ENCODE assay signal across 22 cellular contexts in genomic region chr6:39215640-39216158, GRCh38. TPM values are rescaled to one million over a fixed set of nuclear protein-coding genes. Genes with fewer than 3 reads are reported as not detected.
DNase-seq lines count a peak whose midpoint lies in the region; TF ChIP-seq lines count a peak whose summit lies in the region.
"Had no signal": no experiment of that assay in that cellular context is flagged by ENCODE, and none has a peak within 500 bp of the region (broad histone marks: within the 10 kb centered on the region; RNA-seq: fewer than 3 reads in every experiment).

No MANE protein-coding gene starts in this region.

- peak overlapping the region; percentile 6 for H2BK5ac ChIP-seq in neuronal stem cell (ENCODE audit: low read length)

- H3K4me3 Mint-ChIP-seq in Calu3 (ENCODE audit: low read depth, unreplicated experiment) = peak overlapping the region; percentile 46
- H3K4me3 Mint-ChIP-seq: activated CD4-positive, alpha-beta memory T cell treated with anti-CD3 and anti-CD28 coated beads, Interleukin-2, amount 10 ng/mL, durations not matched to agents 7 days and 5 days; CD4-positive, CD25-positive, alpha-beta regulatory T cell; GM23338 had no signal

- no peak overlapping the region for H3K4me3 ChIP-seq in colonic mucosa
- no peak overlapping the region for H3K4me3 ChIP-seq in neuronal stem cell (ENCODE audit: low read length in 2 of 2)
- H3K4me3 ChIP-seq: breast epithelium, esophagus squamous epithelium, GM23338, Peyer's patch, SJCRH30, suprapubic skin, vagina had no signal

- TF ChIP-seq CTCF in 22Rv1 (IDR thresholded peaks at IDR 0.05) = no peak
- TF ChIP-seq CTCF in Calu3 (IDR thresholded peaks at IDR 0.05; ENCODE audit: unreplicated experiment) = no peak
- no peak for TF ChIP-seq CTCF in colonic mucosa (IDR thresholded peaks at IDR 0.05)

- no peak overlapping the region for H2BK120ac ChIP-seq in neuronal stem cell (ENCODE audit: low read depth, low read length)

- no peak overlapping the region for H2AK5ac ChIP-seq in neuronal stem cell (ENCODE audit: low read depth, low read length)

- peaks cover 93% of the 10 kb centered on the region for H3K4me1 Mint-ChIP-seq in Calu3 (ENCODE audit: low read depth, unreplicated experiment)

- no peak overlapping the region for H4K8ac ChIP-seq in neuronal stem cell (ENCODE audit: low read depth, low read length)

- H2AFZ ChIP-seq in neuronal stem cell (ENCODE audit: low read length) = no peak overlapping the region
- H2AFZ ChIP-seq: GM23338 had no signal

- intact Hi-C loops in Calu3 (cut with micrococcal nuclease; ENCODE audit: unreplicated experiment) (no loop called here), colonic mucosa (cut with DNase I) (no loop called here)

- H3K9me3 ChIP-seq in colonic mucosa = no peaks in the 10 kb centered on the region
- H3K9me3 ChIP-seq in neuronal stem cell (replicated peaks in 1 of 2; ENCODE audit: control insufficient read depth in 2 of 2, insufficient read depth in 1 of 2, low read depth in 1 of 2, low read length in 2 of 2) = no peaks in the 10 kb centered on the region
- H3K9me3 ChIP-seq: breast epithelium, esophagus squamous epithelium, Peyer's patch, SJCRH30, suprapubic skin, vagina had no signal

- no TSS peak for BruUV-seq in Calu3 (replicated peaks; lab: Mats Ljungman, UMichigan)

- H3K79me1 ChIP-seq in neuronal stem cell (ENCODE audit: low read depth, low read length) = peaks cover 7% of the 10 kb centered on the region

- H3K23ac ChIP-seq in neuronal stem cell (ENCODE audit: low read depth, low read length, poor library complexity) = no peak overlapping the region

- H2BK15ac ChIP-seq in neuronal stem cell (ENCODE audit: low read length) = no peak overlapping the region

- peak overlapping the region; percentile 48 for H3K27ac Mint-ChIP-seq in Calu3 (ENCODE audit: unreplicated experiment)
- H3K27ac Mint-ChIP-seq: activated CD4-positive, alpha-beta memory T cell treated with anti-CD3 and anti-CD28 coated beads, Interleukin-2, amount 10 ng/mL, durations not matched to agents 7 days and 5 days; CD4-positive, CD25-positive, alpha-beta regulatory T cell; GM23338 had no signal

- H3K4me1 ChIP-seq in colonic mucosa (peaks cover 12% of the 10 kb centered on the region), neuronal stem cell (ENCODE audit: control insufficient read depth in 2 of 2, insufficient read depth in 1 of 2, low read depth in 1 of 2, low read length in 2 of 2) (peaks cover 4 to 9% of the 10 kb centered on the region in 2 donors)
- H3K4me1 ChIP-seq: breast epithelium, SJCRH30 had no signal

- no CpG with 5 or more reads among the region's 10 CpGs for WGBS in neuronal stem cell (ENCODE audit: extremely low coverage in 2 of 2, insufficient read length in 2 of 2, insufficient replicate concordance in 1 of 2), 2 donors

- H3K4ac ChIP-seq in neuronal stem cell (ENCODE audit: low read length) = no peak overlapping the region

- H3K14ac ChIP-seq in neuronal stem cell (ENCODE audit: low read length) = no peak overlapping the region

- no peaks in the 10 kb centered on the region for H3K27me3 Mint-ChIP-seq in Calu3 (ENCODE audit: unreplicated experiment)
- H3K27me3 Mint-ChIP-seq: activated CD4-positive, alpha-beta memory T cell treated with anti-CD3 and anti-CD28 coated beads, Interleukin-2, amount 10 ng/mL, durations not matched to agents 7 days and 5 days; CD4-positive, CD25-positive, alpha-beta regulatory T cell had no signal

- H3K27me3 ChIP-seq in colonic mucosa = no peaks in the 10 kb centered on the region
- H3K27me3 ChIP-seq in neuronal stem cell (ENCODE audit: control insufficient read depth in 3 of 3, insufficient read depth in 3 of 3, low read depth in 1 of 3, low read length in 3 of 3) = no peaks in the 10 kb centered on the region
- H3K27me3 ChIP-seq: breast epithelium, esophagus squamous epithelium, Peyer's patch, SJCRH30, suprapubic skin, vagina had no signal

- H3K18ac ChIP-seq in neuronal stem cell (ENCODE audit: low read length) = no peak overlapping the region

- H2BK12ac ChIP-seq in neuronal stem cell (ENCODE audit: low read length) = no peak overlapping the region

- H3K27ac ChIP-seq in 22Rv1 (peak overlapping the region; percentile 56), colonic mucosa (no peak overlapping the region), neuronal stem cell (replicated peaks; ENCODE audit: low read length) (no peak overlapping the region)
- H3K27ac ChIP-seq: breast epithelium, SJCRH30, suprapubic skin, vagina had no signal

- H3K9ac ChIP-seq in colonic mucosa (ENCODE audit: low read depth in 2 of 2, low read length in 2 of 2) (peak overlapping the region in 1 of 2 donors; percentile 56), neuronal stem cell (ENCODE audit: low read depth, low read length, poor library complexity) (no peak overlapping the region)

- no peaks in the 10 kb centered on the region for H3K9me3 Mint-ChIP-seq in Calu3 (ENCODE audit: low read depth, unreplicated experiment)
- H3K9me3 Mint-ChIP-seq: activated CD4-positive, alpha-beta memory T cell treated with anti-CD3 and anti-CD28 coated beads, Interleukin-2, amount 10 ng/mL, durations not matched to agents 7 days and 5 days; CD4-positive, CD25-positive, alpha-beta regulatory T cell; GM23338 had no signal

- CTCF ChIA-PET in Calu3 (lab: Charles Lee) = interaction anchor here (0.7 to 2.5 kb wide), 6 partner anchors 11 to 87 kb away, joined by 3 to 12 read pairs (median 4); no protein-coding TSS in a partner anchor

- H3K36me3 ChIP-seq in colonic mucosa (no peaks in the 10 kb centered on the region), neuronal stem cell (replicated peaks in 1 of 2; ENCODE audit: control insufficient read depth in 2 of 2, insufficient read depth in 2 of 2, low read length in 2 of 2) (no peaks in the 10 kb centered on the region)
- H3K36me3 ChIP-seq: breast epithelium, Peyer's patch, SJCRH30, suprapubic skin, vagina had no signal

- H3K36me3 Mint-ChIP-seq in Calu3 (ENCODE audit: insufficient read depth, unreplicated experiment) = peaks cover 64% of the 10 kb centered on the region
- H3K36me3 Mint-ChIP-seq: CD4-positive, CD25-positive, alpha-beta regulatory T cell had no signal

- H4K91ac ChIP-seq in neuronal stem cell (ENCODE audit: low read depth, low read length, poor library complexity) = no peak overlapping the region

- DNase-seq in Calu3 = no peak
- DNase-seq in colonic mucosa = peak; percentile 69
- DNase-seq in neuronal stem cell (ENCODE audit: low spot score) = no peak
- no peak for DNase-seq in activated gamma-delta T cell treated with Interleukin-2 at 50 U/mL for 16 hours
- DNase-seq in COLO668 (lab: John Stamatoyannopoulos, UW; ENCODE audit: unreplicated experiment) = no peak
- no peak for DNase-seq in mesenteric fat pad (ENCODE audit: low spot score)
- DNase-seq: activated CD4-positive, alpha-beta memory T cell treated with anti-CD3 and anti-CD28 coated beads, Interleukin-2, amount 10 ng/mL, durations not matched to agents 7 days and 5 days; activated naive CD4-positive, alpha-beta T cell; activated T-cell treated with anti-CD3 and anti-CD28 coated beads, Interleukin-2, amount 50 U/mL, for 1 hour; CD4-positive, CD25-positive, alpha-beta regulatory T cell; esophagus squamous epithelium; NCI-H1417; nucleus accumbens; SJCRH30; small intestine; stimulated activated CD4-positive, alpha-beta T cell treated with anti-CD3 and anti-CD28 coated beads, Interleukin-1b, Interleukin-23, amount 100 ng/mL, for 48 hours had no signal

- H3K4me2 ChIP-seq in neuronal stem cell (ENCODE audit: insufficient read depth, low read length, poor library complexity, severe bottlenecking) = no peak overlapping the region
- H3K4me2 ChIP-seq: GM23338 had no signal

RNA-seq across cellular contexts. Expression of gene KCNK5, which starts 13.6 kb away (rescaled TPM):
- 62.4 and 77.5 TPM in 2 replicates for total RNA-seq in Calu3 (2022)
- total RNA-seq in colonic mucosa = 10 to 100 TPM; 26.9 to 39.6 TPM
- 4.8 TPM for polyA plus RNA-seq in neuronal stem cell (2013, experiment 1 of 2)
- 4.9 TPM for polyA plus RNA-seq in neuronal stem cell (2013, experiment 2 of 2)
- 0.87 TPM for total RNA-seq in mesenteric fat pad

Comparison
In these comparisons a context has a peak if more than half of its experiments do, and no peak if none do; other contexts are left out.
1. RNA of gene KCNK5, which starts 13.6 kb away (total RNA-seq): 62.4 to 77.5 TPM in Calu3 and 26.9 to 39.6 TPM in colonic mucosa; 0.87 TPM in mesenteric fat pad (single experiment); every median in the first group is over 10 times any median in the second.